ENCODE assay signal across 28 cellular contexts in genomic region chr1:37423810-37424209, GRCh38. TPM values are rescaled to one million over a fixed set of nuclear protein-coding genes. Genes with fewer than 3 reads are reported as not detected.
A peak's percentile ranks its signal among the peaks of the same experiment; 100 is the strongest.
DNase-seq lines count a peak whose midpoint lies in the region; ATAC-seq, FAIRE-seq and TF ChIP-seq lines count a peak whose summit lies in the region.
"Had no signal": no experiment of that assay in that cellular context is flagged by ENCODE, and none has a peak within 500 bp of the region (broad histone marks: within the 10 kb centered on the region; RNA-seq: fewer than 3 reads in every experiment).

No MANE protein-coding gene starts in this region.

- ATAC-seq in K562: peak; percentile 96
- ATAC-seq: activated T-cell treated with anti-CD3 and anti-CD28 coated beads, Interleukin-2, amount 50 U/mL, for 72 hours; mucosa of descending colon; natural killer cell treated with Interleukin-12 subunit alpha and Interleukin-12 subunit beta and Interleukin-15 and Interleukin-18, amount 100 ng/mL, for 72 hours; Right ventricle myocardium inferior had no signal

- H3K4me3 ChIP-seq in Caco-2 (ENCODE audit: low read depth, low read length) (no peak overlapping the region), K562 (peak overlapping the region; percentile 20)
- no peak overlapping the region for H3K4me3 ChIP-seq in Jurkat, Clone E6-1 (ENCODE audit: low read length)
- H3K4me3 ChIP-seq: HAP-1, lung, mucosa of descending colon, stomach, transverse colon had no signal

- TF ChIP-seq CTCF in Caco-2 (IDR thresholded peaks at IDR 0.05; ENCODE audit: insufficient read depth in 1 of 2, low read depth in 1 of 2, low read length in 1 of 2, severe bottlenecking in 1 of 2, unreplicated experiment in 1 of 2): no peak
- no peak for TF ChIP-seq CTCF in K562 (IDR thresholded peaks at IDR 0.05 in 2 of 3, conservative IDR thresholded peaks at IDR 0.05 in 1 of 3; ENCODE audit: insufficient read depth in 2 of 3, low read depth in 1 of 3, low read length in 3 of 3)

- no peaks in the 10 kb centered on the region for H3K9me1 ChIP-seq in K562 (ENCODE audit: control insufficient read depth, insufficient read depth, low read length)

- no peak for TF ChIP-seq RAD21 in K562 (CRISPR knock-in tag; conservative IDR thresholded peaks at IDR 0.05 in 1 of 2, IDR thresholded peaks at IDR 0.05 in 1 of 2)

- H3K9me3 Mint-ChIP-seq in Caco-2 (ENCODE audit: unreplicated experiment): peaks cover 8% of the 10 kb centered on the region
- H3K9me3 Mint-ChIP-seq: activated T-cell treated with anti-CD3 and anti-CD28 coated beads, Interleukin-2, amount 50 U/mL, for 72 hours; CD8-positive, alpha-beta memory T cell; natural killer cell treated with Interleukin-12 subunit alpha and Interleukin-12 subunit beta and Interleukin-15 and Interleukin-18, amount 100 ng/mL, for 72 hours had no signal

- H3K27ac Mint-ChIP-seq in Caco-2 (ENCODE audit: unreplicated experiment): no peak overlapping the region
- H3K27ac Mint-ChIP-seq: activated T-cell treated with anti-CD3 and anti-CD28 coated beads, Interleukin-2, amount 50 U/mL, for 72 hours; B cell; natural killer cell treated with Interleukin-12 subunit alpha and Interleukin-12 subunit beta and Interleukin-15 and Interleukin-18, amount 100 ng/mL, for 72 hours had no signal

- no peaks in the 10 kb centered on the region for H3K27me3 ChIP-seq in Caco-2 (replicated peaks; ENCODE audit: control insufficient read depth, insufficient read depth, low read length)
- peaks cover 7 to 16% of the 10 kb centered on the region in 2 experiments; a peak in 4 of 5 replicates for H3K27me3 ChIP-seq in K562 (ENCODE audit: control insufficient read depth in 2 of 2, insufficient read depth in 2 of 2, low read length in 2 of 2)

- in situ Hi-C loops in K562 (cut with MboI): no loop called here

- no peaks in the 10 kb centered on the region for H3K4me1 ChIP-seq in Caco-2
- H3K4me1 ChIP-seq in K562 (replicated peaks in 1 of 2; ENCODE audit: control insufficient read depth in 2 of 2, insufficient read depth in 2 of 2, low read length in 2 of 2): no peaks in the 10 kb centered on the region
- H3K4me1 ChIP-seq: HAP-1, stomach, transverse colon had no signal

- peak; percentile 79 for FAIRE-seq in K562 (lab: Jason Lieb, UNC)
- FAIRE-seq: small intestine had no signal

- POLR2A ChIA-PET in Caco-2 (lab: Charles Lee): no interaction called here
- POLR2A ChIA-PET in K562 (lab: Yijun Ruan, JAX): interaction anchor here (0.5 to 1.3 kb wide), 4 partner anchors 11 to 28 kb away, joined by 3 to 4 read pairs (median 4); no protein-coding TSS in a partner anchor

- H3K4me1 Mint-ChIP-seq in Caco-2 (ENCODE audit: low read depth, unreplicated experiment): no peaks in the 10 kb centered on the region
- H3K4me1 Mint-ChIP-seq: B cell; CD8-positive, alpha-beta memory T cell had no signal

- H3K36me3 ChIP-seq in Caco-2 (ENCODE audit: control insufficient read depth, insufficient read depth, low read length) (no peaks in the 10 kb centered on the region), K562 (ENCODE audit: control insufficient read depth, insufficient read depth, low read length) (no peaks in the 10 kb centered on the region)
- H3K36me3 ChIP-seq: HAP-1, stomach, transverse colon had no signal

- H3K36me3 Mint-ChIP-seq in Caco-2 (ENCODE audit: insufficient read depth, unreplicated experiment): peaks cover 6% of the 10 kb centered on the region
- H3K36me3 Mint-ChIP-seq: CD8-positive, alpha-beta memory T cell; natural killer cell treated with Interleukin-12 subunit alpha and Interleukin-12 subunit beta and Interleukin-15 and Interleukin-18, amount 100 ng/mL, for 72 hours had no signal

- no peaks in the 10 kb centered on the region for H3K9me3 ChIP-seq in Caco-2
- H3K9me3 ChIP-seq in K562 (replicated peaks; ENCODE audit: control insufficient read depth, insufficient read depth, low read depth, low read length): no peaks in the 10 kb centered on the region
- H3K9me3 ChIP-seq: HAP-1, mucosa of descending colon, stomach, transverse colon had no signal

- no peak overlapping the region; a peak in 1 of 4 replicates for H3K9ac ChIP-seq in K562 (ENCODE audit: insufficient read depth in 1 of 2, low read depth in 2 of 2, low read length in 2 of 2)

- WGBS in K562 (ENCODE audit: insufficient coverage, low coverage, missing lambda C conversion rate): 8% methylated on average over 9 of the region's 9 CpGs

- peaks cover 10% of the 10 kb centered on the region for H3K27me3 Mint-ChIP-seq in Caco-2 (ENCODE audit: insufficient read depth, unreplicated experiment)

- peak overlapping the region; percentile 59 for H3K4me3 Mint-ChIP-seq in Caco-2 (ENCODE audit: unreplicated experiment)
- H3K4me3 Mint-ChIP-seq: activated T-cell treated with anti-CD3 and anti-CD28 coated beads, Interleukin-2, amount 50 U/mL, for 72 hours; B cell; CD8-positive, alpha-beta memory T cell; natural killer cell treated with Interleukin-12 subunit alpha and Interleukin-12 subunit beta and Interleukin-15 and Interleukin-18, amount 100 ng/mL, for 72 hours had no signal

- peak; percentile 15 to 46 for DNase-seq in Caco-2
- peak; percentile 21 for DNase-seq in Jurkat, Clone E6-1 (ENCODE audit: low read depth, low spot score)
- peak; percentile 54 for DNase-seq in NOMO-1 treated with dmso at 0.1 percent for 144 hours (lab: John Stamatoyannopoulos, UW; ENCODE audit: unreplicated experiment)
- peak; percentile 62 to 93 (median 72) for DNase-seq in K562 (ENCODE audit: extremely low read depth in 1 of 4, low spot score in 3 of 4)
- no peak for DNase-seq in HT-29 (ENCODE audit: low spot score)
- DNase-seq in NCI-H1105 treated with DMSO at 0.1 percent for 48 hours (lab: John Stamatoyannopoulos, UW): no peak
- no peak for DNase-seq in T-helper 1 cell
- DNase-seq in COR-L47 (lab: John Stamatoyannopoulos, UW): no peak
- DNase-seq: activated CD4-positive, CD25-positive, alpha-beta regulatory T cell; activated naive CD4-positive, alpha-beta T cell; activated T-cell treated with anti-CD3 and anti-CD28 coated beads, Interleukin-2, amount 50 U/mL, for 72 hours; CD8-positive, alpha-beta memory T cell; central memory CD4-positive, alpha-beta T cell; DMS79 treated with DMSO at 0.1 percent for 48 hours; mucosa of descending colon; NCI-H1436 treated with DMSO at 0.1 percent for 48 hours; NCI-H446; NCI-H774; small intestine; stimulated activated CD4-positive, alpha-beta T cell treated with anti-CD3 and anti-CD28 coated beads, Interleukin-1b, Interleukin-23, amount 100 ng/mL, for 48 hours; stomach; T-helper 9 cell; transverse colon had no signal

- CTCF ChIA-PET in Caco-2 (lab: Charles Lee) (no interaction called here), K562 (lab: Yijun Ruan, JAX; ENCODE audit: low intra/inter-chr PET ratio) (no interaction called here)

- TF ChIP-seq POLR2A in K562 (conservative IDR thresholded peaks at IDR 0.05): no peak

- peak overlapping the region; percentile 44 for H2AFZ ChIP-seq in K562 (ENCODE audit: low read depth, low read length)

- no peaks in the 10 kb centered on the region for H4K20me1 ChIP-seq in K562 (replicated peaks; ENCODE audit: control insufficient read depth, insufficient read depth, low read length)

- intact Hi-C loops in Caco-2 (cut with micrococcal nuclease; ENCODE audit: unreplicated experiment) (no loop called here), K562 (cut with micrococcal nuclease) (no loop called here)

- H3K79me2 ChIP-seq in K562 (ENCODE audit: control insufficient read depth, insufficient read depth, low read length): no peaks in the 10 kb centered on the region

- BruUV-seq in Caco-2 (replicated peaks; lab: Mats Ljungman, UMichigan) (no TSS peak), K562 (replicated peaks; lab: Mats Ljungman, UMichigan) (no TSS peak)

- peak overlapping the region; percentile 60 for H3K4me2 ChIP-seq in K562 (ENCODE audit: insufficient read depth, low read length)

- TF ChIP-seq EP300 in K562 (IDR thresholded peaks at IDR 0.05; ENCODE audit: low read length): no peak

- H3K27ac ChIP-seq in K562 (ENCODE audit: extremely low read depth, low read depth, low read length): no peak overlapping the region
- H3K27ac ChIP-seq: stomach, transverse colon had no signal

TF ChIP-seq in K562, 482 proteins besides CTCF, POLR2A, EP300 and RAD21 (continues in another document):
- no peak for TF ChIP-seq POLR2G (IDR thresholded peaks at IDR 0.05; ENCODE audit: low read depth, low read length)
- no peak for TF ChIP-seq ELF1 (tag; IDR thresholded peaks at IDR 0.05)
- TF ChIP-seq ZNF253 (CRISPR knock-in tag; conservative IDR thresholded peaks at IDR 0.05): no peak
- TF ChIP-seq RAD51 (IDR thresholded peaks at IDR 0.05; ENCODE audit: borderline replicate concordance, low read depth): peak; percentile 58
- TF ChIP-seq OTX1 (CRISPR knock-in tag; IDR thresholded peaks at IDR 0.05): peak; percentile 37; the same call in 1 of the 2 replicates
- TF ChIP-seq KDM5B (IDR thresholded peaks at IDR 0.05; ENCODE audit: insufficient replicate concordance, low read depth, low read length): no peak
- no peak for TF ChIP-seq ZNF41 (CRISPR knock-in tag; conservative IDR thresholded peaks at IDR 0.05)
- TF ChIP-seq NFYB (IDR thresholded peaks at IDR 0.05; ENCODE audit: extremely low read depth, insufficient read length): peak; percentile 49
- TF ChIP-seq PTRF (tag; IDR thresholded peaks at IDR 0.05): no peak
- TF ChIP-seq ZNF23 (CRISPR knock-in tag; IDR thresholded peaks at IDR 0.05): no peak
- peak; percentile 9; the same call in 1 of the 2 replicates for TF ChIP-seq HCFC1 (IDR thresholded peaks at IDR 0.05; ENCODE audit: low read depth, low read length)

RNA-seq across cellular contexts. Expression of gene ZC3H12A, which starts 50.6 kb away (rescaled TPM):
- 4.7 and 4.9 TPM in 2 replicates for total RNA-seq in Caco-2 (2022)
- polyA plus RNA-seq in Jurkat, Clone E6-1 (2012; ENCODE audit: insufficient read depth, insufficient read length): 8.0 TPM
- total RNA-seq in K562 (2011; cell fraction: chromatin; rRNA removed; ENCODE audit: low replicate concordance): 19.0 and 54.2 TPM in 2 replicates
- 40.7 and 45.7 TPM in 2 replicates for total RNA-seq in K562 (2011; cell fraction: nucleolus; rRNA removed)
- total RNA-seq in K562 (2011; cell fraction: nucleoplasm; rRNA removed): 23.7 and 24.1 TPM in 2 replicates
- 9.3 and 9.4 TPM in 2 replicates for total RNA-seq in K562 (2014; rRNA removed)
- total RNA-seq in K562 (2014; rRNA removed; fragmentation: Illumina TruSeq; extraction: Trizol): 1.2 and 1.7 TPM in 2 replicates
- total RNA-seq in K562 (2015; rRNA removed; fragmentation: Illumina TruSeq; extraction: Trizol): 6.7 and 7.1 TPM in 2 replicates
- 9.4 and 11.4 TPM in 2 replicates for total RNA-seq in K562 (2021)
- 7.0 and 8.6 TPM in 2 replicates for polyA plus RNA-seq in K562 (2011; rRNA removed)
- 8.3 and 15.3 TPM in 2 replicates for polyA plus RNA-seq in K562 (2011; cell fraction: cytosol; rRNA removed)
- 27.9 and 51.1 TPM in 2 replicates for polyA plus RNA-seq in K562 (2011; cell fraction: nucleus; rRNA removed)
- polyA plus RNA-seq in K562 (2012): 6.1 and 10.9 TPM in 2 replicates
- polyA plus RNA-seq in K562 (2014; fragmentation: Illumina TruSeq; extraction: Trizol): 4.9 and 6.5 TPM in 2 replicates
- polyA plus RNA-seq in K562 (2014; fragmentation: Nextera tagmentation; extraction: Ambion mirVana): under 1 TPM; 0.14 to 0.22 TPM
- polyA plus RNA-seq in K562 (2014; rRNA removed): 9.1 and 11.1 TPM in 2 replicates
- 4.5 and 9.7 TPM in 2 replicates for polyA minus RNA-seq in K562 (2011; rRNA and poly(A)+ RNA removed)
- 9.2 and 11.9 TPM in 2 replicates for polyA minus RNA-seq in K562 (2011; cell fraction: cytosol; rRNA and poly(A)+ RNA removed)
- polyA minus RNA-seq in K562 (2011; cell fraction: nucleus; rRNA and poly(A)+ RNA removed): 23.2 and 24.4 TPM in 2 replicates
- 99.3 and 105 TPM in 2 replicates for total RNA-seq in HT-29 (2014; rRNA removed; shearing (Covaris generic))

Comparison
In these comparisons a context has a peak if more than half of its experiments do, and no peak if none do; other contexts are left out.
1. DNase-seq: peak in Caco-2 (2 of 2), Jurkat, Clone E6-1 (single experiment), NOMO-1 treated with dmso at 0.1 percent for 144 hours (single experiment) and K562 (4 of 4); none in HT-29 (single experiment), NCI-H1105 treated with DMSO at 0.1 percent for 48 hours (single experiment), T-helper 1 cell (0 of 5) and COR-L47 (single experiment).